9 cellular contexts compared by ENCODE assay signal in the genomic region with DNA sequence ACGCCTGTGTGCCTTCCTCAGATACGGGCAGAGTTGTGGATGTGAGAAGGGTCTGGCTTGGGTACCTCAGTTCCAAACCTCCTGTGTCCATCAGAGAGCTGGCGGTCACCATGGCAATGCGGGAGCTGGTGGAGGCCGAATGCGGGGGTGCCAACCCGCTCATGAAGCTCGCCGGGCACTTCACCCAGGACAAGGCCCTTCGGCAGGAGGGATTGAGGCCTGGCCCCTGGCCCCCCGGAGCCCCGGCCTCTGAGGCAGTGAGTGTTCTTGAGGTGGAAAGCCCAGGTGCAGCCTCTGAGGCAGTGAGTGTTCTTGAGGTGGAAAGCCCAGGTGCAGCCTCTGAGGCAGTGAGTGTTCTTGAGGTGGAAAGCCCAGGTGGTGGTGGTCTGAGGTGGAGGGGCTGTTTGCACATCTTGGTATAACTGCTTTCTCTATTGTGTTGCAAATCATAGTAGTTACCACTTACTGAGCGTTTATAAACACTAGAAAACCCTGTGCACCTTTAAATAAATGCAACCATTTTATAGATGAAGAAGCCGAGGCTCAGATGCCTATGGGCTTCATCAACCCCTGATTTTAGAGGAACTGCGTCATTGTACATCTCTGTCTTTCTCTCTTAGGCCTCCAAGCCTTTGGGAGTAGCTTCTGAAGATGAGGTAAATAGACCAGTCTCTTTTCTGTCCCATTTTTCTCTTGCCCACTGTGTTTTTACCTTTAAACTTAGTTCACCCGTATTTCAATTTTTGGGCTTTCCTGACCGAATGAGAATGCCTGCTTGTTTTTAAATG. TPM values are rescaled to one million over a fixed set of nuclear protein-coding genes. Genes with fewer than 3 reads are reported as not detected.
DNase-seq lines count a peak whose midpoint lies in the region; ATAC-seq, FAIRE-seq and TF ChIP-seq lines count a peak whose summit lies in the region.
"Had no signal": no experiment of that assay in that cellular context is flagged by ENCODE, and none has a peak within 500 bp of the region (broad histone marks: within the 10 kb centered on the region; RNA-seq: fewer than 3 reads in every experiment).

No MANE protein-coding gene starts in this region.

- H2AFZ ChIP-seq in K562 (ENCODE audit: low read depth, low read length) = peak overlapping the region; percentile 79; the same call in 1 of the 2 replicates

- no peak for FAIRE-seq in K562 (lab: Jason Lieb, UNC)
- FAIRE-seq: GM18507 had no signal

- no peak for TF ChIP-seq RAD21 in K562 (CRISPR knock-in tag; conservative IDR thresholded peaks at IDR 0.05 in 1 of 2, IDR thresholded peaks at IDR 0.05 in 1 of 2)

- H3K9ac ChIP-seq in K562 (ENCODE audit: insufficient read depth in 1 of 2, low read depth in 2 of 2, low read length in 2 of 2) = peak overlapping the region; percentile 63 to 93
- peak overlapping the region; percentile 84 to 93 (median 91) for H3K9ac ChIP-seq in skeletal muscle tissue (ENCODE audit: low read depth in 1 of 3, low read length in 3 of 3)

- TF ChIP-seq CTCF in K562 (IDR thresholded peaks at IDR 0.05 in 2 of 3, conservative IDR thresholded peaks at IDR 0.05 in 1 of 3; ENCODE audit: insufficient read depth in 2 of 3, low read depth in 1 of 3, low read length in 3 of 3) = no peak

- H3K9me3 ChIP-seq in K562 (replicated peaks; ENCODE audit: control insufficient read depth, insufficient read depth, low read depth, low read length) (no peaks in the 10 kb centered on the region), skeletal muscle tissue (ENCODE audit: control insufficient read depth in 3 of 3, low read length in 3 of 3) (no peaks in the 10 kb centered on the region)

- CTCF ChIA-PET in K562 (lab: Yijun Ruan, JAX; ENCODE audit: low intra/inter-chr PET ratio) = interaction anchor here (0.6 kb wide), 1 partner anchor 49 kb away, joined by 3 read pairs; no protein-coding TSS in a partner anchor

- POLR2A ChIA-PET in K562 (lab: Yijun Ruan, JAX) = no interaction called here

- TF ChIP-seq POLR2A in K562 (conservative IDR thresholded peaks at IDR 0.05) = no peak

- H3K36me3 ChIP-seq in K562 (ENCODE audit: control insufficient read depth, insufficient read depth, low read length) = peaks cover 40% of the 10 kb centered on the region
- peaks cover 7 to 16% (median 15%) of the 10 kb centered on the region in 3 donors for H3K36me3 ChIP-seq in skeletal muscle tissue (ENCODE audit: control insufficient read depth in 3 of 3, insufficient read depth in 3 of 3, low read length in 3 of 3)

- BruUV-seq in K562 (replicated peaks; lab: Mats Ljungman, UMichigan) = no TSS peak

- peak overlapping the region; percentile 93 for H3K4me2 ChIP-seq in K562 (ENCODE audit: insufficient read depth, low read length)

- peaks cover 14% of the 10 kb centered on the region for H3K79me2 ChIP-seq in K562 (ENCODE audit: control insufficient read depth, insufficient read depth, low read length)

- intact Hi-C loops in K562 (cut with micrococcal nuclease) = no loop called here

- H3K4me3 ChIP-seq in K562 = peak overlapping the region; percentile 69
- H3K4me3 ChIP-seq in skeletal muscle tissue (ENCODE audit: low read length in 3 of 3) = peak overlapping the region; percentile 83 to 93 (median 85)

- WGBS in K562 (ENCODE audit: insufficient coverage, low coverage, missing lambda C conversion rate) = 37% methylated on average over 8 of the region's 17 CpGs

- no peaks in the 10 kb centered on the region for H3K9me1 ChIP-seq in K562 (ENCODE audit: control insufficient read depth, insufficient read depth, low read length)

- H3K27me3 ChIP-seq in K562 (ENCODE audit: control insufficient read depth in 2 of 2, insufficient read depth in 2 of 2, low read length in 2 of 2) (no peaks in the 10 kb centered on the region), skeletal muscle tissue (ENCODE audit: control insufficient read depth in 3 of 3, insufficient read depth in 3 of 3, low read length in 3 of 3) (no peaks in the 10 kb centered on the region)

- H3K4me1 ChIP-seq in K562 (replicated peaks in 1 of 2; ENCODE audit: control insufficient read depth in 2 of 2, insufficient read depth in 2 of 2, low read length in 2 of 2) (peaks cover 16 to 17% of the 10 kb centered on the region in 2 experiments; a peak in 4 of 5 replicates), skeletal muscle tissue (ENCODE audit: control insufficient read depth in 3 of 3, insufficient read depth in 3 of 3, low read length in 3 of 3) (peaks cover 15 to 22% (median 21%) of the 10 kb centered on the region in 3 donors)

- DNase-seq in stimulated activated CD4-positive, alpha-beta T cell treated with anti-CD3 and anti-CD28 coated beads, Interleukin-15, amount 100 ng/mL, for 24 hours = peak; percentile 12
- no peak for DNase-seq in stimulated activated CD4-positive, alpha-beta T cell treated with anti-CD3 and anti-CD28 coated beads, Interleukin-4, amount 100 ng/mL, for 4 hours
- peak; percentile 5 for DNase-seq in NCI-H774 (lab: John Stamatoyannopoulos, UW)
- peak in 1 of 4 experiments; percentile 9 for DNase-seq in K562 (ENCODE audit: extremely low read depth in 1 of 4, low spot score in 3 of 4)
- peak; percentile 20 for DNase-seq in iPS-NIHi7 (ENCODE audit: extremely low spot score)
- DNase-seq in amniotic stem cell (lab: John Stamatoyannopoulos, UW) = no peak
- no peak for DNase-seq in HCEC 1CT

- in situ Hi-C loops in K562 (cut with MboI) = no loop called here

- H4K20me1 ChIP-seq in K562 (replicated peaks; ENCODE audit: control insufficient read depth, insufficient read depth, low read length) = no peaks in the 10 kb centered on the region

- no peak for TF ChIP-seq EP300 in K562 (IDR thresholded peaks at IDR 0.05; ENCODE audit: low read length)

- H3K27ac ChIP-seq in K562 (ENCODE audit: extremely low read depth, low read depth, low read length) (peak overlapping the region; percentile 65; the same call in 1 of the 3 replicates), skeletal muscle tissue (ENCODE audit: low read depth, low read length) (peak overlapping the region; percentile 92)

- peak; percentile 11 for ATAC-seq in K562

TF ChIP-seq in K562, 482 proteins besides CTCF, POLR2A, EP300 and RAD21:
- TF ChIP-seq RFX1 (IDR thresholded peaks at IDR 0.05) (peak; percentile 60), ZNF133 (CRISPR knock-in tag; IDR thresholded peaks at IDR 0.05) (no peak)
TF ChIP-seq in K562: peak in this region for 1.

RNA-seq across cellular contexts. Expression of a gene that starts 1.0 kb away (rescaled TPM):
- total RNA-seq in K562 (2011; cell fraction: chromatin; rRNA removed; ENCODE audit: low replicate concordance) = 29.2 and 34.4 TPM in 2 replicates
- 26.8 and 27.6 TPM in 2 replicates for total RNA-seq in K562 (2011; cell fraction: nucleolus; rRNA removed)
- total RNA-seq in K562 (2011; cell fraction: nucleoplasm; rRNA removed) = 32.8 and 35.0 TPM in 2 replicates
- total RNA-seq in K562 (2014; rRNA removed) (11.0 and 18.1 TPM in 2 replicates), K562 (2014; rRNA removed; fragmentation: Illumina TruSeq; extraction: Trizol) (13.1 and 13.6 TPM in 2 replicates), K562 (2015; rRNA removed; fragmentation: Illumina TruSeq; extraction: Trizol) (12.9 and 14.0 TPM in 2 replicates), K562 (2021) (25.0 and 26.1 TPM in 2 replicates), skeletal muscle tissue (39.7 TPM)
- polyA plus RNA-seq in K562 (2011; rRNA removed) (14.4 and 18.4 TPM in 2 replicates), K562 (2014; fragmentation: Illumina TruSeq; extraction: Trizol) (16.6 and 20.2 TPM in 2 replicates), K562 (2014; fragmentation: Nextera tagmentation; extraction: Ambion mirVana) (1 to 10 TPM; 1.4 to 1.5 TPM), K562 (2014; rRNA removed) (14.8 and 17.3 TPM in 2 replicates)
- polyA plus RNA-seq in K562 (2011; cell fraction: cytosol; rRNA removed) = 15.5 and 15.8 TPM in 2 replicates
- polyA plus RNA-seq in K562 (2011; cell fraction: nucleus; rRNA removed) = 32.5 and 35.7 TPM in 2 replicates
- 15.3 and 21.1 TPM in 2 replicates for polyA plus RNA-seq in K562 (2012)
- polyA minus RNA-seq in K562 (2011; rRNA and poly(A)+ RNA removed) = 17.9 and 19.5 TPM in 2 replicates
- 10.4 and 10.5 TPM in 2 replicates for polyA minus RNA-seq in K562 (2011; cell fraction: cytosol; rRNA and poly(A)+ RNA removed)
- 17.1 and 20.1 TPM in 2 replicates for polyA minus RNA-seq in K562 (2011; cell fraction: nucleus; rRNA and poly(A)+ RNA removed)

Comparison
In these comparisons a context has a peak if more than half of its experiments do, and no peak if none do; other contexts are left out.
1. DNase-seq: peak in stimulated activated CD4-positive, alpha-beta T cell treated with anti-CD3 and anti-CD28 coated beads, Interleukin-15, amount 100 ng/mL, for 24 hours (single experiment), NCI-H774 (single experiment) and iPS-NIHi7 (single experiment); none in stimulated activated CD4-positive, alpha-beta T cell treated with anti-CD3 and anti-CD28 coated beads, Interleukin-4, amount 100 ng/mL, for 4 hours (0 of 2), amniotic stem cell (single experiment) and HCEC 1CT (single experiment).